Comparison of ENCODE assay signal across 2 cellular contexts in the genomic region with DNA sequence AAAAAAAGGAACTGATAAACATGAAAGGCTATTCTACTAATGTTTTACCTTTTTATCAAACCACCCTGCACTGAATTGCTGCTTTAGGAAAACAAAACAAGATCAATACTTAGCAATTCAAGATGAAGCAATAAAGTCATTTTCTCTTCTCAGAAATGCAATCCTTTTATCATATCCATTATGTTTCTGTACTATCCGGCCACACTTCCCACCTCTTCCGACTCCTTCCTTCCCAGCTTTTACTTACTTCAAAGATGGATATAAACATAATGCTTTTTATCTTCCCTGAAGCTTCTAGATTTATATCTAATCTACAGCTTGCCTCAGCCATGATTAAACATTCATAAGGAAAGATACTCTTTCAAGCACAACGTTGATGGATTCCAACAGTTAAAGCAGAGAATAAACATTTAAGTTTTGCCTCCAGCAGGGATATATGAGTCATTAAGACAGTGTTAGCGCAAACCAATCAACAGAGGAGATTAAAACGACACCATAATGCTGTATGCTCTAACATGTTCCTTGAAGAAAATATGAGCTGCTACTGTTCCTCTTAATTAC.
TF ChIP-seq lines count a peak whose summit lies in the region.

No MANE protein-coding gene starts in this region.

TF ChIP-seq in IMR-90, 13 proteins besides CTCF, POLR2A, EP300 and RAD21:
- peak; percentile 35; the same call in 1 of the 2 replicates for TF ChIP-seq FOS (IDR thresholded peaks at IDR 0.05; ENCODE audit: low read depth, low read length)
- no peak for TF ChIP-seq MAFK (IDR thresholded peaks at IDR 0.05; ENCODE audit: low read depth, low read length)
- no peak for TF ChIP-seq RCOR1 (IDR thresholded peaks at IDR 0.05; ENCODE audit: insufficient replicate concordance, low read length)
- no peak for TF ChIP-seq MXI1 (IDR thresholded peaks at IDR 0.05; ENCODE audit: borderline replicate concordance, low read depth, low read length)
- TF ChIP-seq MAZ (IDR thresholded peaks at IDR 0.05; ENCODE audit: borderline replicate concordance, low read depth, low read length) = no peak
- peak; percentile 35; the same call in 1 of the 2 replicates for TF ChIP-seq CEBPB (IDR thresholded peaks at IDR 0.05; ENCODE audit: low read depth, low read length)
- TF ChIP-seq BHLHE40 (IDR thresholded peaks at IDR 0.05; ENCODE audit: low read depth, low read length) = no peak
- TF ChIP-seq, protein P1, sequence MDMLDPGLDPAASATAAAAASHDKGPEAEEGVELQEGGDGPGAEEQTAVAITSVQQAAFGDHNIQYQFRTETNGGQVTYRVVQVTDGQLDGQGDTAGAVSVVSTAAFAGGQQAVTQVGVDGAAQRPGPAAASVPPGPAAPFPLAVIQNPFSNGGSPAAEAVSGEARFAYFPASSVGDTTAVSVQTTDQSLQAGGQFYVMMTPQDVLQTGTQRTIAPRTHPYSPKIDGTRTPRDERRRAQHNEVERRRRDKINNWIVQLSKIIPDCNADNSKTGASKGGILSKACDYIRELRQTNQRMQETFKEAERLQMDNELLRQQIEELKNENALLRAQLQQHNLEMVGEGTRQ (IDR thresholded peaks at IDR 0.05; ENCODE audit: low read depth, low read length) = no peak
- TF ChIP-seq, protein P2, sequence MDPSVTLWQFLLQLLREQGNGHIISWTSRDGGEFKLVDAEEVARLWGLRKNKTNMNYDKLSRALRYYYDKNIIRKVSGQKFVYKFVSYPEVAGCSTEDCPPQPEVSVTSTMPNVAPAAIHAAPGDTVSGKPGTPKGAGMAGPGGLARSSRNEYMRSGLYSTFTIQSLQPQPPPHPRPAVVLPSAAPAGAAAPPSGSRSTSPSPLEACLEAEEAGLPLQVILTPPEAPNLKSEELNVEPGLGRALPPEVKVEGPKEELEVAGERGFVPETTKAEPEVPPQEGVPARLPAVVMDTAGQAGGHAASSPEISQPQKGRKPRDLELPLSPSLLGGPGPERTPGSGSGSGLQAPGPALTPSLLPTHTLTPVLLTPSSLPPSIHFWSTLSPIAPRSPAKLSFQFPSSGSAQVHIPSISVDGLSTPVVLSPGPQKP (IDR thresholded peaks at IDR 0.05; ENCODE audit: borderline replicate concordance, low read depth, low read length) = no peak
- no peak for TF ChIP-seq RFX5 (IDR thresholded peaks at IDR 0.05; ENCODE audit: low read depth, low read length)
- no peak for TF ChIP-seq CHD1 (IDR thresholded peaks at IDR 0.05; ENCODE audit: low read depth, low read length)
- TF ChIP-seq NFE2L2 (IDR thresholded peaks at IDR 0.05; ENCODE audit: low read depth, low read length) = no peak
TF ChIP-seq in IMR-90: peak in this region for 2.

TF ChIP-seq in HepG2, 621 proteins besides CTCF, POLR2A, EP300 and RAD21:
- TF ChIP-seq, protein P3, sequence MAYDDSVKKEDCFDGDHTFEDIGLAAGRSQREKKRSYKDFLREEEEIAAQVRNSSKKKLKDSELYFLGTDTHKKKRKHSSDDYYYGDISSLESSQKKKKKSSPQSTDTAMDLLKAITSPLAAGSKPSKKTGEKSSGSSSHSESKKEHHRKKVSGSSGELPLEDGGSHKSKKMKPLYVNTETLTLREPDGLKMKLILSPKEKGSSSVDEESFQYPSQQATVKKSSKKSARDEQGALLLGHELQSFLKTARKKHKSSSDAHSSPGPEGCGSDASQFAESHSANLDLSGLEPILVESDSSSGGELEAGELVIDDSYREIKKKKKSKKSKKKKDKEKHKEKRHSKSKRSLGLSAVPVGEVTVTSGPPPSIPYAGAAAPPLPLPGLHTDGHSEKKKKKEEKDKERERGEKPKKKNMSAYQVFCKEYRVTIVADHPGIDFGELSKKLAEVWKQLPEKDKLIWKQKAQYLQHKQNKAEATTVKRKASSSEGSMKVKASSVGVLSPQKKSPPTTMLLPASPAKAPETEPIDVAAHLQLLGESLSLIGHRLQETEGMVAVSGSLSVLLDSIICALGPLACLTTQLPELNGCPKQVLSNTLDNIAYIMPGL (CRISPR knock-in tag; IDR thresholded peaks at IDR 0.05; ENCODE audit: borderline replicate concordance in 1 of 2, low read depth in 1 of 2) = no peak
- 0 out of 2 replicates have a peak, but pooled peaks have one; percentile 14 for TF ChIP-seq CEBPG (CRISPR knock-in tag; IDR thresholded peaks at IDR 0.05)
- TF ChIP-seq CREM (IDR thresholded peaks at IDR 0.05) = peak; percentile 20; the same call in 1 of the 2 replicates
- TF ChIP-seq CREM (CRISPR knock-in tag; IDR thresholded peaks at IDR 0.05) = no peak
- no peak for TF ChIP-seq REPIN1 (CRISPR knock-in tag; IDR thresholded peaks at IDR 0.05; ENCODE audit: borderline replicate concordance, low read depth)
- TF ChIP-seq, protein P4, sequence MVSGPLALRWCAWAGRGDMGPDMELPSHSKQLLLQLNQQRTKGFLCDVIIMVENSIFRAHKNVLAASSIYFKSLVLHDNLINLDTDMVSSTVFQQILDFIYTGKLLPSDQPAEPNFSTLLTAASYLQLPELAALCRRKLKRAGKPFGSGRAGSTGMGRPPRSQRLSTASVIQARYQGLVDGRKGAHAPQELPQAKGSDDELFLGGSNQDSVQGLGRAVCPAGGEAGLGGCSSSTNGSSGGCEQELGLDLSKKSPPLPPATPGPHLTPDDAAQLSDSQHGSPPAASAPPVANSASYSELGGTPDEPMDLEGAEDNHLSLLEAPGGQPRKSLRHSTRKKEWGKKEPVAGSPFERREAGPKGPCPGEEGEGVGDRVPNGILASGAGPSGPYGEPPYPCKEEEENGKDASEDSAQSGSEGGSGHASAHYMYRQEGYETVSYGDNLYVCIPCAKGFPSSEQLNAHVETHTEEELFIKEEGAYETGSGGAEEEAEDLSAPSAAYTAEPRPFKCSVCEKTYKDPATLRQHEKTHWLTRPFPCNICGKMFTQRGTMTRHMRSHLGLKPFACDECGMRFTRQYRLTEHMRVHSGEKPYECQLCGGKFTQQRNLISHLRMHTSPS (CRISPR knock-in tag; IDR thresholded peaks at IDR 0.05; ENCODE audit: low read depth) = no peak
- TF ChIP-seq SOX13 (IDR thresholded peaks at IDR 0.05) = no peak
- peak in 1 of 2 experiments; percentile 27; a peak in 1 of 4 replicates for TF ChIP-seq SOX13 (CRISPR knock-in tag; conservative IDR thresholded peaks at IDR 0.05 in 1 of 2, IDR thresholded peaks at IDR 0.05 in 1 of 2)
- no peak for TF ChIP-seq WIZ (CRISPR knock-in tag; IDR thresholded peaks at IDR 0.05)
- TF ChIP-seq TCF7 (IDR thresholded peaks at IDR 0.05; ENCODE audit: low read depth) = peak; percentile 35; the same call in 1 of the 2 replicates
- no peak for TF ChIP-seq ZNF12 (CRISPR knock-in tag; IDR thresholded peaks at IDR 0.05)
- TF ChIP-seq TCF7L2 (IDR thresholded peaks at IDR 0.05; ENCODE audit: low read depth, low read length) = peak; percentile 54; the same call in 1 of the 2 replicates
TF ChIP-seq in HepG2: peak in this region for 5.
